ENCODE assay signal across 8 cellular contexts in genomic region chr16:23453338-23454052, GRCh38. TPM values are rescaled to one million over a fixed set of nuclear protein-coding genes. Genes with fewer than 3 reads are reported as not detected.
DNase-seq lines count a peak whose midpoint lies in the region; ATAC-seq and TF ChIP-seq lines count a peak whose summit lies in the region.

No MANE protein-coding gene starts in this region.

- ATAC-seq in right lobe of liver = no peak

- WGBS in right lobe of liver (ENCODE audit: insufficient coverage, low coverage, low lambda C conversion rate, missing lambda C conversion rate) = 50% methylated on average over 27 of the region's 37 CpGs

- H3K27me3 Mint-ChIP-seq in activated T-cell treated with anti-CD3 and anti-CD28 coated beads, Interleukin-2, amount 50 U/mL, for 24 hours = no peaks in the 10 kb centered on the region
- no peaks in the 10 kb centered on the region for H3K27me3 Mint-ChIP-seq in type B pancreatic cell

- peak overlapping the region; percentile 89 to 94 for H3K4me3 ChIP-seq in ascending aorta
- H3K4me3 ChIP-seq in right lobe of liver = peak overlapping the region; percentile 78 to 90 (median 83)

- H3K27me3 ChIP-seq in ascending aorta (no peaks in the 10 kb centered on the region), right lobe of liver (no peaks in the 10 kb centered on the region)

- peaks cover 30% of the 10 kb centered on the region for H3K4me1 Mint-ChIP-seq in activated T-cell treated with anti-CD3 and anti-CD28 coated beads, Interleukin-2, amount 50 U/mL, for 24 hours (ENCODE audit: low read depth)
- peaks cover 16% of the 10 kb centered on the region for H3K4me1 Mint-ChIP-seq in type B pancreatic cell (ENCODE audit: unreplicated experiment)

- no peaks in the 10 kb centered on the region for H3K9me3 Mint-ChIP-seq in activated T-cell treated with anti-CD3 and anti-CD28 coated beads, Interleukin-2, amount 50 U/mL, for 24 hours
- H3K9me3 Mint-ChIP-seq in type B pancreatic cell = no peaks in the 10 kb centered on the region

- peak overlapping the region; percentile 92 for H3K27ac Mint-ChIP-seq in activated T-cell treated with anti-CD3 and anti-CD28 coated beads, Interleukin-2, amount 50 U/mL, for 24 hours
- peak overlapping the region; percentile 88 for H3K27ac Mint-ChIP-seq in type B pancreatic cell

- H3K4me1 ChIP-seq in ascending aorta (peaks cover 6 to 14% of the 10 kb centered on the region in 2 donors), right lobe of liver (peaks cover 0 to 18% (median 8%) of the 10 kb centered on the region in 4 donors)

- peaks cover 11% of the 10 kb centered on the region for H3K36me3 Mint-ChIP-seq in activated T-cell treated with anti-CD3 and anti-CD28 coated beads, Interleukin-2, amount 50 U/mL, for 24 hours (ENCODE audit: low read depth)
- no peaks in the 10 kb centered on the region for H3K36me3 Mint-ChIP-seq in type B pancreatic cell

- intact Hi-C loops in ascending aorta (cut with DNase I) = loop anchor here (1.0 to 10.0 kb wide), 3 partner anchors 57 to 191 kb away; partner anchors contain the start of genes DCTN5, EARS2, GGA2 and PALB2
- intact Hi-C loops in right lobe of liver (cut with DNase I) = no loop called here

- no peak for TF ChIP-seq POLR2A in right lobe of liver (IDR thresholded peaks at IDR 0.05)

- no peaks in the 10 kb centered on the region for H3K36me3 ChIP-seq in ascending aorta
- peaks cover 0 to 7% (median 1%) of the 10 kb centered on the region in 4 donors for H3K36me3 ChIP-seq in right lobe of liver

- DNase-seq in activated T-cell treated with anti-CD3 and anti-CD28 coated beads, Interleukin-2, amount 50 U/mL, for 24 hours = no peak
- no peak for DNase-seq in activated T-cell treated with anti-CD3 and anti-CD28 coated beads, Interleukin-2, amount 50 U/mL, for 1 hour
- no peak for DNase-seq in ascending aorta (ENCODE audit: low spot score in 2 of 2)
- no peak for DNase-seq in right lobe of liver
- DNase-seq in type B pancreatic cell (ENCODE audit: extremely low spot score, unreplicated experiment) = no peak
- DNase-seq in GM03348 (ENCODE audit: low spot score) = no peak
- no peak for DNase-seq in HK-2 (ENCODE audit: unreplicated experiment)
- no peak for DNase-seq in superior temporal gyrus (ENCODE audit: extremely low spot score)

- H3K9me3 ChIP-seq in ascending aorta (no peaks in the 10 kb centered on the region), right lobe of liver (no peaks in the 10 kb centered on the region)

- H3K4me3 Mint-ChIP-seq in activated T-cell treated with anti-CD3 and anti-CD28 coated beads, Interleukin-2, amount 50 U/mL, for 24 hours = peak overlapping the region; percentile 88
- H3K4me3 Mint-ChIP-seq in type B pancreatic cell = peak overlapping the region; percentile 92

- TF ChIP-seq CTCF in ascending aorta (IDR thresholded peaks at IDR 0.05) (no peak), right lobe of liver (IDR thresholded peaks at IDR 0.05) (no peak), type B pancreatic cell (conservative IDR thresholded peaks at IDR 0.05) (no peak)

- no peak overlapping the region for H3K27ac ChIP-seq in ascending aorta
- no peak overlapping the region for H3K27ac ChIP-seq in right lobe of liver

RNA-seq across cellular contexts. Expression of gene COG7, which starts 0.5 kb away (rescaled TPM):
- total RNA-seq in ascending aorta (25.9 TPM), right lobe of liver (10 to 100 TPM in 1 of 6 experiments, 1 to 10 TPM in 5; 7.5 to 11.2 (median 8.4) TPM), type B pancreatic cell (ENCODE audit: low replicate concordance) (24.0 and 29.3 TPM in 2 replicates)

RNA-seq across cellular contexts. Expression of gene GGA2, which starts 56.8 kb away (rescaled TPM):
- total RNA-seq in ascending aorta (10.7 TPM), right lobe of liver (10 to 100 TPM; 19.2 to 31.7 (median 27.8) TPM), type B pancreatic cell (ENCODE audit: low replicate concordance) (63.3 and 105 TPM in 2 replicates)
